Comparison of ENCODE assay signal across 29 cellular contexts in genomic region chr17:31829649-31830048, GRCh38.
"Had no signal": no experiment of that assay in that cellular context is flagged by ENCODE, and none has a peak within 500 bp of the region (broad histone marks: within the 10 kb centered on the region; RNA-seq: fewer than 3 reads in every experiment).

No MANE protein-coding gene starts in this region.

- H3K4me3 Mint-ChIP-seq: activated B cell treated with CpG ODN at 0.5 μM for 24 hours; activated CD4-positive, alpha-beta memory T cell treated with anti-CD3 and anti-CD28 coated beads for 36 hours; activated CD4-positive, alpha-beta T cell treated with anti-CD3 and anti-CD28 coated beads, Interleukin-2, amount 10 ng/mL, durations not matched to agents 24 days and 14 days; activated naive CD4-positive, alpha-beta T cell treated with anti-CD3 and anti-CD28 coated beads, Interleukin-2, amount 10 ng/mL, durations not matched to agents 7 days and 5 days; activated naive CD8-positive, alpha-beta T cell treated with anti-CD3 and anti-CD28 coated beads, Interleukin-2, amount 10 ng/mL, durations not matched to agents 7 days and 5 days; activated T-cell treated with anti-CD3 and anti-CD28 coated beads, Interleukin-2, amount 50 U/mL, for 24 hours; activated T-cell treated with anti-CD3 and anti-CD28 coated beads, Interleukin-2, amount 50 U/mL, for 72 hours; brain; central memory CD8-positive, alpha-beta T cell; effector memory CD8-positive, alpha-beta T cell had no signal

- DNase-seq: activated B cell treated with CpG ODN at 0.5 μM for 24 hours; activated CD4-positive, alpha-beta memory T cell treated with anti-CD3 and anti-CD28 coated beads for 36 hours; activated CD4-positive, alpha-beta T cell treated with anti-CD3 and anti-CD28 coated beads, Interleukin-2, amount 10 ng/mL, durations not matched to agents 24 days and 14 days; activated CD8-positive, alpha-beta memory T cell treated with anti-CD3 and anti-CD28 coated beads, Interleukin-2, amount 50 U/mL, for 48 hours; activated gamma-delta T cell; activated naive CD4-positive, alpha-beta T cell; activated naive CD4-positive, alpha-beta T cell treated with anti-CD3 and anti-CD28 coated beads, Interleukin-2, amount 10 ng/mL, durations not matched to agents 7 days and 5 days; activated naive CD8-positive, alpha-beta T cell treated with anti-CD3 and anti-CD28 coated beads, Interleukin-2, amount 10 ng/mL, durations not matched to agents 7 days and 5 days; activated T-cell treated with anti-CD3 and anti-CD28 coated beads for 4 hours; activated T-cell treated with anti-CD3 and anti-CD28 coated beads, Interleukin-2, amount 50 U/mL, for 24 hours; activated T-cell treated with anti-CD3 and anti-CD28 coated beads, Interleukin-2, amount 50 U/mL, for 72 hours; cortex of kidney; dermis blood vessel endothelial cell; effector CD4-positive, alpha-beta T cell; effector memory CD8-positive, alpha-beta T cell; esophagus squamous epithelium; gastrocnemius medialis; glutamatergic neuron; heart left ventricle; T-helper 2 cell had no signal

- H3K27me3 Mint-ChIP-seq: activated CD4-positive, alpha-beta memory T cell treated with anti-CD3 and anti-CD28 coated beads for 36 hours; activated T-cell treated with anti-CD3 and anti-CD28 coated beads, Interleukin-2, amount 50 U/mL, for 24 hours had no signal

- H3K4me1 ChIP-seq: breast epithelium, gastrocnemius medialis had no signal

- H3K36me3 ChIP-seq: ascending aorta, breast epithelium, cardiac muscle cell, esophagus squamous epithelium, gastrocnemius medialis, heart left ventricle had no signal

- H3K9me3 ChIP-seq: ascending aorta, breast epithelium, esophagus squamous epithelium, gastrocnemius medialis, heart left ventricle had no signal

- H3K9me3 Mint-ChIP-seq: activated B cell treated with CpG ODN at 0.5 μM for 24 hours; activated CD4-positive, alpha-beta memory T cell treated with anti-CD3 and anti-CD28 coated beads for 36 hours; activated CD4-positive, alpha-beta T cell treated with anti-CD3 and anti-CD28 coated beads, Interleukin-2, amount 10 ng/mL, durations not matched to agents 24 days and 14 days; activated naive CD4-positive, alpha-beta T cell treated with anti-CD3 and anti-CD28 coated beads, Interleukin-2, amount 10 ng/mL, durations not matched to agents 7 days and 5 days; activated naive CD4-positive, alpha-beta T cell treated with anti-CD3 and anti-CD28 coated beads, Interleukin-2, amount 50 U/mL, for 72 hours; activated naive CD8-positive, alpha-beta T cell treated with anti-CD3 and anti-CD28 coated beads, Interleukin-2, amount 10 ng/mL, durations not matched to agents 7 days and 5 days; activated T-cell treated with anti-CD3 and anti-CD28 coated beads, Interleukin-2, amount 50 U/mL, for 24 hours; activated T-cell treated with anti-CD3 and anti-CD28 coated beads, Interleukin-2, amount 50 U/mL, for 72 hours; central memory CD8-positive, alpha-beta T cell; effector memory CD8-positive, alpha-beta T cell had no signal

- ATAC-seq: activated CD4-positive, CD25-positive, alpha-beta regulatory T cell treated with anti-CD3 and anti-CD28 coated beads, Interleukin-2, amount 50 U/mL, for 24 hours; activated naive CD4-positive, alpha-beta T cell treated with anti-CD3 and anti-CD28 coated beads, Interleukin-2, amount 50 U/mL, for 72 hours; activated T-cell treated with anti-CD3 and anti-CD28 coated beads, Interleukin-2, amount 50 U/mL, for 72 hours; effector memory CD8-positive, alpha-beta T cell; gastrocnemius medialis; heart left ventricle had no signal

- H3K4me3 ChIP-seq: ascending aorta, breast epithelium, cardiac muscle cell, esophagus squamous epithelium, gastrocnemius medialis, heart left ventricle had no signal

- H3K4me1 Mint-ChIP-seq: brain; central memory CD8-positive, alpha-beta T cell had no signal

- H3K27me3 ChIP-seq: ascending aorta, breast epithelium, cardiac muscle cell, esophagus squamous epithelium, gastrocnemius medialis, heart left ventricle had no signal

- H3K36me3 Mint-ChIP-seq: activated CD4-positive, alpha-beta memory T cell treated with anti-CD3 and anti-CD28 coated beads for 36 hours; activated naive CD4-positive, alpha-beta T cell treated with anti-CD3 and anti-CD28 coated beads, Interleukin-2, amount 10 ng/mL, durations not matched to agents 7 days and 5 days; activated naive CD4-positive, alpha-beta T cell treated with anti-CD3 and anti-CD28 coated beads, Interleukin-2, amount 50 U/mL, for 72 hours; activated naive CD8-positive, alpha-beta T cell treated with anti-CD3 and anti-CD28 coated beads, Interleukin-2, amount 10 ng/mL, durations not matched to agents 7 days and 5 days; brain had no signal

- H3K27ac ChIP-seq: ascending aorta, breast epithelium, cardiac muscle cell, epithelial cell of prostate, esophagus squamous epithelium, gastrocnemius medialis, heart left ventricle had no signal

- FAIRE-seq: endothelial cell of umbilical vein had no signal

- H3K27ac Mint-ChIP-seq: activated B cell treated with CpG ODN at 0.5 μM for 24 hours; activated CD4-positive, alpha-beta memory T cell treated with anti-CD3 and anti-CD28 coated beads for 36 hours; activated CD4-positive, alpha-beta T cell treated with anti-CD3 and anti-CD28 coated beads, Interleukin-2, amount 10 ng/mL, durations not matched to agents 24 days and 14 days; activated naive CD4-positive, alpha-beta T cell treated with anti-CD3 and anti-CD28 coated beads, Interleukin-2, amount 10 ng/mL, durations not matched to agents 7 days and 5 days; activated naive CD4-positive, alpha-beta T cell treated with anti-CD3 and anti-CD28 coated beads, Interleukin-2, amount 50 U/mL, for 72 hours; activated naive CD8-positive, alpha-beta T cell treated with anti-CD3 and anti-CD28 coated beads, Interleukin-2, amount 10 ng/mL, durations not matched to agents 7 days and 5 days; activated T-cell treated with anti-CD3 and anti-CD28 coated beads, Interleukin-2, amount 50 U/mL, for 24 hours; activated T-cell treated with anti-CD3 and anti-CD28 coated beads, Interleukin-2, amount 50 U/mL, for 72 hours; brain; effector memory CD8-positive, alpha-beta T cell had no signal
